ENCODE assay signal across 18 cellular contexts in genomic region chr12:111616177-111616623, GRCh38. TPM values are rescaled to one million over a fixed set of nuclear protein-coding genes. Genes with fewer than 3 reads are reported as not detected.
DNase-seq lines count a peak whose midpoint lies in the region; ATAC-seq, FAIRE-seq and TF ChIP-seq lines count a peak whose summit lies in the region.
"Had no signal": no experiment of that assay in that cellular context is flagged by ENCODE, and none has a peak within 500 bp of the region (broad histone marks: within the 10 kb centered on the region; RNA-seq: fewer than 3 reads in every experiment).

No MANE protein-coding gene starts in this region.

- FAIRE-seq in K562 (lab: Jason Lieb, UNC) = no peak
- FAIRE-seq: G401.6 had no signal

- H3K36me3 ChIP-seq in HEK293 (ENCODE audit: control insufficient read depth in 2 of 2, insufficient read depth in 1 of 2, low read length in 2 of 2) (no peaks in the 10 kb centered on the region), K562 (ENCODE audit: control insufficient read depth, insufficient read depth, low read length) (no peaks in the 10 kb centered on the region)
- H3K36me3 ChIP-seq: cardiac muscle cell had no signal

- no peaks in the 10 kb centered on the region for H3K9me1 ChIP-seq in K562 (ENCODE audit: control insufficient read depth, insufficient read depth, low read length)

- intact Hi-C loops in K562 (cut with micrococcal nuclease) = no loop called here
- intact Hi-C loops in sciatic nerve (cut with DNase I) = no loop called here

- no peaks in the 10 kb centered on the region for H3K27me3 ChIP-seq in K562 (ENCODE audit: control insufficient read depth in 2 of 2, insufficient read depth in 2 of 2, low read length in 2 of 2)
- H3K27me3 ChIP-seq: cardiac muscle cell had no signal

- H3K9ac ChIP-seq in K562 (ENCODE audit: insufficient read depth in 1 of 2, low read depth in 2 of 2, low read length in 2 of 2) = no peak overlapping the region

- H3K27ac ChIP-seq in HEK293 (ENCODE audit: extremely low read depth, low read depth, low read length) (no peak overlapping the region), K562 (ENCODE audit: extremely low read depth, low read depth, low read length) (0 out of 3 replicates have a peak overlapping the region, but pooled peaks have one; percentile 2), RWPE1 (no peak overlapping the region)
- H3K27ac ChIP-seq: cardiac muscle cell had no signal

- H3K4me2 ChIP-seq in K562 (ENCODE audit: insufficient read depth, low read length) = no peak overlapping the region; the same call in 1 of the 2 replicates

- in situ Hi-C loops in K562 (cut with MboI) = no loop called here

- no TSS peak for BruUV-seq in K562 (replicated peaks; lab: Mats Ljungman, UMichigan)

- POLR2A ChIA-PET in HEK293 (lab: Yijun Ruan, JAX) (no interaction called here), K562 (lab: Yijun Ruan, JAX) (interaction anchor here (0.6 to 1.9 kb wide), 2 partner anchors 10 to 14 kb away, joined by 3 to 5 read pairs; no protein-coding TSS in a partner anchor), RWPE1 (lab: Yijun Ruan, JAX; ENCODE audit: low non-redundant PET) (no interaction called here)

- WGBS in K562 (ENCODE audit: insufficient coverage, low coverage, missing lambda C conversion rate) = 52% methylated on average over 7 of the region's 7 CpGs

- no peak for TF ChIP-seq RAD21 in K562 (CRISPR knock-in tag; conservative IDR thresholded peaks at IDR 0.05 in 1 of 2, IDR thresholded peaks at IDR 0.05 in 1 of 2)

- no peaks in the 10 kb centered on the region for H3K79me2 ChIP-seq in K562 (ENCODE audit: control insufficient read depth, insufficient read depth, low read length)

- no peak for TF ChIP-seq POLR2A in K562 (conservative IDR thresholded peaks at IDR 0.05)

- ATAC-seq in K562 (no peak), sciatic nerve (peak; percentile 95), GM18502 (IDR thresholded peaks at IDR 0.05; ENCODE audit: poor library complexity, unreplicated experiment) (no peak)
- ATAC-seq: activated naive CD8-positive, alpha-beta T cell treated with anti-CD3 and anti-CD28 coated beads, Interleukin-2, amount 50 U/mL, for 24 hours had no signal

- H4K20me1 ChIP-seq in K562 (replicated peaks; ENCODE audit: control insufficient read depth, insufficient read depth, low read length) = no peaks in the 10 kb centered on the region

- H3K4me1 ChIP-seq in HEK293 (ENCODE audit: control insufficient read depth, insufficient read depth, low read length) (no peaks in the 10 kb centered on the region), K562 (replicated peaks in 1 of 2; ENCODE audit: control insufficient read depth in 2 of 2, insufficient read depth in 2 of 2, low read length in 2 of 2) (peaks cover 0 to 5% of the 10 kb centered on the region in 2 experiments; a peak in 2 of 5 replicates)

- CTCF ChIA-PET in HEK293 (lab: Yijun Ruan, JAX) = no interaction called here
- CTCF ChIA-PET in K562 (lab: Yijun Ruan, JAX; ENCODE audit: low intra/inter-chr PET ratio) = no interaction called here
- CTCF ChIA-PET in RWPE1 (lab: Yijun Ruan, JAX) = no interaction called here

- 0 out of 2 replicates have a peak overlapping the region, but pooled peaks have one; percentile 19 for H2AFZ ChIP-seq in K562 (ENCODE audit: low read depth, low read length)

- TF ChIP-seq EP300 in K562 (IDR thresholded peaks at IDR 0.05; ENCODE audit: low read length) = no peak

- H3K9me3 ChIP-seq in HEK293 (ENCODE audit: control insufficient read depth, insufficient read depth, low read depth, low read length) (no peaks in the 10 kb centered on the region), K562 (replicated peaks; ENCODE audit: control insufficient read depth, insufficient read depth, low read depth, low read length) (no peaks in the 10 kb centered on the region)

- TF ChIP-seq CTCF in HEK293 (tag by site-specific recombination; IDR thresholded peaks at IDR 0.05) (no peak), K562 (IDR thresholded peaks at IDR 0.05 in 2 of 3, conservative IDR thresholded peaks at IDR 0.05 in 1 of 3; ENCODE audit: insufficient read depth in 2 of 3, low read depth in 1 of 3, low read length in 3 of 3) (no peak), RWPE1 (conservative IDR thresholded peaks at IDR 0.05; ENCODE audit: low read depth) (no peak)

- DNase-seq in K562 (ENCODE audit: extremely low read depth in 1 of 4, low spot score in 3 of 4) (peak in 1 of 4 experiments; percentile 19), iris pigment epithelial cell (ENCODE audit: low read depth) (peak; percentile 69), sciatic nerve (ENCODE audit: low spot score) (no peak), RWPE1 (ENCODE audit: low spot score) (no peak), ureter (ENCODE audit: low spot score) (no peak), DMS53 (lab: John Stamatoyannopoulos, UW) (no peak)
- DNase-seq: activated CD4-positive, alpha-beta T cell treated with anti-CD3 and anti-CD28 coated beads, Interleukin-2, amount 50 U/mL, for 1 hour; activated naive CD8-positive, alpha-beta T cell treated with anti-CD3 and anti-CD28 coated beads, Interleukin-2, amount 50 U/mL, for 24 hours; CD4-positive, CD25-positive, alpha-beta regulatory T cell; KG1; NCI-H1694; NCI-H2171 treated with DMSO at 0.1 percent for 48 hours; NCI-H69; SHP77 had no signal

- H3K4me3 ChIP-seq in HEK293 (ENCODE audit: low read depth, low read length) = no peak overlapping the region
- no peak overlapping the region for H3K4me3 ChIP-seq in K562
- H3K4me3 ChIP-seq: cardiac muscle cell had no signal

TF ChIP-seq in HEK293, 187 proteins besides CTCF, POLR2A, EP300 and RAD21 (continues in another document):
- TF ChIP-seq, protein P1, sequence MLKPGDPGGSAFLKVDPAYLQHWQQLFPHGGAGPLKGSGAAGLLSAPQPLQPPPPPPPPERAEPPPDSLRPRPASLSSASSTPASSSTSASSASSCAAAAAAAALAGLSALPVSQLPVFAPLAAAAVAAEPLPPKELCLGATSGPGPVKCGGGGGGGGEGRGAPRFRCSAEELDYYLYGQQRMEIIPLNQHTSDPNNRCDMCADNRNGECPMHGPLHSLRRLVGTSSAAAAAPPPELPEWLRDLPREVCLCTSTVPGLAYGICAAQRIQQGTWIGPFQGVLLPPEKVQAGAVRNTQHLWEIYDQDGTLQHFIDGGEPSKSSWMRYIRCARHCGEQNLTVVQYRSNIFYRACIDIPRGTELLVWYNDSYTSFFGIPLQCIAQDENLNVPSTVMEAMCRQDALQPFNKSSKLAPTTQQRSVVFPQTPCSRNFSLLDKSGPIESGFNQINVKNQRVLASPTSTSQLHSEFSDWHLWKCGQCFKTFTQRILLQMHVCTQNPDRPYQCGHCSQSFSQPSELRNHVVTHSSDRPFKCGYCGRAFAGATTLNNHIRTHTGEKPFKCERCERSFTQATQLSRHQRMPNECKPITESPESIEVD (tag by site-specific recombination; IDR thresholded peaks at IDR 0.05) = peak; percentile 74

TF ChIP-seq in K562, 482 proteins besides CTCF, POLR2A, EP300 and RAD21 (continues in another document):
- TF ChIP-seq LEF1 (IDR thresholded peaks at IDR 0.05) = no peak
- no peak for TF ChIP-seq TAF9B (IDR thresholded peaks at IDR 0.05; ENCODE audit: partially characterized antibody)
- peak; percentile 26; the same call in 1 of the 2 replicates for TF ChIP-seq CBFA2T3 (IDR thresholded peaks at IDR 0.05)
- no peak for TF ChIP-seq ZNF253 (CRISPR knock-in tag; conservative IDR thresholded peaks at IDR 0.05)
- no peak for TF ChIP-seq CREBBP (IDR thresholded peaks at IDR 0.05; ENCODE audit: low read depth, low read length)
- peak in 1 of 2 experiments; percentile 76; a peak in 1 of 4 replicates for TF ChIP-seq SRF (CRISPR knock-in tag; IDR thresholded peaks at IDR 0.05)
- TF ChIP-seq, protein P2, sequence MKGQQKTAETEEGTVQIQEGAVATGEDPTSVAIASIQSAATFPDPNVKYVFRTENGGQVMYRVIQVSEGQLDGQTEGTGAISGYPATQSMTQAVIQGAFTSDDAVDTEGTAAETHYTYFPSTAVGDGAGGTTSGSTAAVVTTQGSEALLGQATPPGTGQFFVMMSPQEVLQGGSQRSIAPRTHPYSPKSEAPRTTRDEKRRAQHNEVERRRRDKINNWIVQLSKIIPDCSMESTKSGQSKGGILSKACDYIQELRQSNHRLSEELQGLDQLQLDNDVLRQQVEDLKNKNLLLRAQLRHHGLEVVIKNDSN (CRISPR knock-in tag; IDR thresholded peaks at IDR 0.05) = no peak
- TF ChIP-seq ZFPM2 (CRISPR knock-in tag; IDR thresholded peaks at IDR 0.05) = no peak
- no peak for TF ChIP-seq NCOR1 (IDR thresholded peaks at IDR 0.05)
- peak; percentile 80 for TF ChIP-seq CEBPB (tag; IDR thresholded peaks at IDR 0.05)
- peak in 1 of 2 experiments; percentile 56; a peak in 1 of 4 replicates for TF ChIP-seq RCOR1 (IDR thresholded peaks at IDR 0.05; ENCODE audit: borderline replicate concordance in 1 of 2, low read depth in 2 of 2, low read length in 2 of 2)
- 0 out of 2 replicates have a peak, but pooled peaks have one; percentile 22 for TF ChIP-seq SOX6 (IDR thresholded peaks at IDR 0.05)
- no peak for TF ChIP-seq POU5F1 (IDR thresholded peaks at IDR 0.05; ENCODE audit: borderline replicate concordance, low read depth, low read length, partially characterized antibody)
- no peak for TF ChIP-seq ZNF324 (CRISPR knock-in tag; IDR thresholded peaks at IDR 0.05)
- no peak for TF ChIP-seq RBM14 (IDR thresholded peaks at IDR 0.05; ENCODE audit: borderline replicate concordance, insufficient read depth, low read depth, low read length)
- no peak for TF ChIP-seq FOSL1 (tag; conservative IDR thresholded peaks at IDR 0.05)
- no peak for TF ChIP-seq PCBP2 (IDR thresholded peaks at IDR 0.05; ENCODE audit: low read depth, low read length, poor library complexity, severe bottlenecking)

RNA-seq across cellular contexts. Expression of gene ATXN2, which starts 17.1 kb away (rescaled TPM):
- 189 and 381 TPM in 2 replicates for total RNA-seq in K562 (2011; cell fraction: chromatin; rRNA removed; ENCODE audit: low replicate concordance)
- total RNA-seq in K562 (2011; cell fraction: nucleolus; rRNA removed) = 126 and 146 TPM in 2 replicates
- 208 and 329 TPM in 2 replicates for total RNA-seq in K562 (2011; cell fraction: nucleoplasm; rRNA removed)
- total RNA-seq in K562 (2014; rRNA removed) = 16.8 and 20.6 TPM in 2 replicates
- total RNA-seq in K562 (2014; rRNA removed; fragmentation: Illumina TruSeq; extraction: Trizol) = 40.5 and 45.5 TPM in 2 replicates
- 29.6 and 32.1 TPM in 2 replicates for total RNA-seq in K562 (2015; rRNA removed; fragmentation: Illumina TruSeq; extraction: Trizol)
- total RNA-seq in K562 (2021) = 66.3 and 67.8 TPM in 2 replicates
- polyA plus RNA-seq in K562 (2011; rRNA removed) = 25.2 and 42.0 TPM in 2 replicates
- 43.2 and 49.1 TPM in 2 replicates for polyA plus RNA-seq in K562 (2011; cell fraction: cytosol; rRNA removed)
- 165 and 220 TPM in 2 replicates for polyA plus RNA-seq in K562 (2011; cell fraction: nucleus; rRNA removed)
- polyA plus RNA-seq in K562 (2012) = 41.1 and 48.9 TPM in 2 replicates
- polyA plus RNA-seq in K562 (2014; fragmentation: Illumina TruSeq; extraction: Trizol) = 48.7 and 65.7 TPM in 2 replicates
- polyA plus RNA-seq in K562 (2014; fragmentation: Nextera tagmentation; extraction: Ambion mirVana) = 10 to 100 TPM; 20.1 to 21.7 TPM
- polyA plus RNA-seq in K562 (2014; rRNA removed) = 28.7 and 29.3 TPM in 2 replicates
- polyA minus RNA-seq in K562 (2011; rRNA and poly(A)+ RNA removed) = 74.8 and 77.5 TPM in 2 replicates
- polyA minus RNA-seq in K562 (2011; cell fraction: cytosol; rRNA and poly(A)+ RNA removed) = 47.8 and 71.2 TPM in 2 replicates
- polyA minus RNA-seq in K562 (2011; cell fraction: nucleus; rRNA and poly(A)+ RNA removed) = 55.2 and 75.5 TPM in 2 replicates
- 105 TPM for total RNA-seq in sciatic nerve
- 120 TPM for total RNA-seq in ureter
